8 cellular contexts compared by ENCODE assay signal in genomic region chr5:126676195-126676624, GRCh38.
DNase-seq lines count a peak whose midpoint lies in the region; ATAC-seq and TF ChIP-seq lines count a peak whose summit lies in the region.

No MANE protein-coding gene starts in this region.

- peaks cover 5% of the 10 kb centered on the region for H3K4me1 Mint-ChIP-seq in central memory CD8-positive, alpha-beta T cell

- H3K9me3 Mint-ChIP-seq in central memory CD8-positive, alpha-beta T cell: peaks cover 4% of the 10 kb centered on the region

- H3K4me3 ChIP-seq in left lung: no peak overlapping the region

- H3K27ac ChIP-seq in left lung: no peak overlapping the region

- no peak for DNase-seq in Right ventricle myocardium inferior (ENCODE audit: missing footprints)
- DNase-seq in cardiac septum (ENCODE audit: low spot score): no peak
- peak; percentile 35 for DNase-seq in NCI-H2196 treated with DMSO at 0.1 percent for 48 hours (lab: John Stamatoyannopoulos, UW; ENCODE audit: unreplicated experiment)
- DNase-seq in central memory CD8-positive, alpha-beta T cell (ENCODE audit: low spot score in 2 of 2): peak; percentile 35 to 56
- DNase-seq in left lung: no peak
- DNase-seq in stimulated activated CD4-positive, alpha-beta T cell treated with anti-CD3 and anti-CD28 coated beads, TNF-alpha, amount 100 ng/mL, for 4 hours (ENCODE audit: low read depth in 3 of 3): peak; percentile 15 to 57 (median 44)

- no peaks in the 10 kb centered on the region for H3K36me3 Mint-ChIP-seq in central memory CD8-positive, alpha-beta T cell (ENCODE audit: insufficient read depth)

- no peaks in the 10 kb centered on the region for H3K36me3 ChIP-seq in left lung

- no peaks in the 10 kb centered on the region for H3K9me3 ChIP-seq in left lung

- TF ChIP-seq CTCF in left lung (IDR thresholded peaks at IDR 0.05): peak; percentile 63 to 82

- no peaks in the 10 kb centered on the region for H3K27me3 ChIP-seq in left lung

- H3K27ac Mint-ChIP-seq in central memory CD8-positive, alpha-beta T cell (ENCODE audit: low read depth): no peak overlapping the region

- intact Hi-C loops in Right ventricle myocardium inferior (cut with DNase I): loop anchor here (1.0 to 10.0 kb wide), 2 partner anchors 104 to 639 kb away; no protein-coding TSS in a partner anchor
- intact Hi-C loops in cardiac septum (cut with DNase I): loop anchor here (1.0 kb wide), 1 partner anchor 104 kb away; no protein-coding TSS in a partner anchor
- intact Hi-C loops in left lung (cut with DNase I): loop anchor here in 1 of 2 donors (5.0 kb wide), 1 partner anchor 106 kb away; no protein-coding TSS in a partner anchor

- ATAC-seq in Right ventricle myocardium inferior (peak; percentile 64), HG02981 (IDR thresholded peaks at IDR 0.05; ENCODE audit: unreplicated experiment) (peak; percentile 58), left lung (peak; percentile 96)
- peak; percentile 84 to 85 for ATAC-seq in activated CD4-positive, CD25-positive, alpha-beta regulatory T cell treated with anti-CD3 and anti-CD28 coated beads, Interleukin-2, amount 50 U/mL, for 24 hours
- peak; percentile 65 for ATAC-seq in central memory CD8-positive, alpha-beta T cell (replicated peaks; ENCODE audit: extremely low read depth, poor library complexity, severe bottlenecking)

- H3K4me1 ChIP-seq in left lung: peaks cover 0 to 8% of the 10 kb centered on the region in 2 donors

- H3K27me3 Mint-ChIP-seq in central memory CD8-positive, alpha-beta T cell: no peaks in the 10 kb centered on the region

- no peak overlapping the region for H3K4me3 Mint-ChIP-seq in central memory CD8-positive, alpha-beta T cell

Comparison
In these comparisons a context has a peak if more than half of its experiments do, and no peak if none do; other contexts are left out.
1. DNase-seq: peak in NCI-H2196 treated with DMSO at 0.1 percent for 48 hours (single experiment), central memory CD8-positive, alpha-beta T cell (2 of 2) and stimulated activated CD4-positive, alpha-beta T cell treated with anti-CD3 and anti-CD28 coated beads, TNF-alpha, amount 100 ng/mL, for 4 hours (3 of 3); none in Right ventricle myocardium inferior (single experiment), cardiac septum (single experiment) and left lung (0 of 2).
2. Peak in every context shown above with its lines, with median percentiles within 50 percentile points of each other: ATAC-seq.